Comparison of ENCODE assay signal across 8 cellular contexts in genomic region chr3:186361612-186362408, GRCh38. TPM values are rescaled to one million over a fixed set of nuclear protein-coding genes. Genes with fewer than 3 reads are reported as not detected.
DNase-seq lines count a peak whose midpoint lies in the region; ATAC-seq and TF ChIP-seq lines count a peak whose summit lies in the region.

TSS of gene DGKG (minus strand) at chr3:186362234. CDS start at chr3:186320459, 41,775 bp downstream.

- H3K36me3 Mint-ChIP-seq in T-cell (no peaks in the 10 kb centered on the region), mesothelial cell of epicardium (no peaks in the 10 kb centered on the region)

- CTCF ChIA-PET in T-cell (lab: Charles Lee), result no interaction called here

- H3K4me1 Mint-ChIP-seq in T-cell, result peaks cover 6 to 13% (median 10%) of the 10 kb centered on the region in 3 donors
- peaks cover 7% of the 10 kb centered on the region for H3K4me1 Mint-ChIP-seq in mesothelial cell of epicardium

- DNase-seq in D341Med (ENCODE audit: low spot score) (peak; percentile 49), HT1080 (ENCODE audit: low read depth) (peak; percentile 39), T-cell (peak in 8 of 34 experiments; percentile 1 to 42 (median 6)), mesothelial cell of epicardium (ENCODE audit: low spot score in 2 of 2, unreplicated experiment in 2 of 2) (no peak), substantia nigra (lab: John Stamatoyannopoulos, UW) (peak in 45 of 49 donors; percentile 5 to 87 (median 57))
- no peak for DNase-seq in effector memory CD4-positive, alpha-beta T cell

- H3K27ac ChIP-seq in effector memory CD4-positive, alpha-beta T cell (ENCODE audit: insufficient read depth, low read length, poor library complexity, severe bottlenecking), result no peak within 1 kb of the TSS
- H3K27ac ChIP-seq in substantia nigra (ENCODE audit: low read depth, low read length, poor library complexity, severe bottlenecking), result peak within 1 kb of the TSS; percentile 49

- H3K9me3 ChIP-seq in effector memory CD4-positive, alpha-beta T cell (ENCODE audit: control insufficient read depth, low read length), result no peaks in the 10 kb centered on the region

- no peak within 1 kb of the TSS for H3K27ac Mint-ChIP-seq in T-cell
- no peak within 1 kb of the TSS for H3K27ac Mint-ChIP-seq in mesothelial cell of epicardium

- H3K27me3 Mint-ChIP-seq in T-cell, result peaks cover 48 to 49% of the 10 kb centered on the region in 2 donors
- H3K27me3 Mint-ChIP-seq in mesothelial cell of epicardium (ENCODE audit: low read depth), result peaks cover 98% of the 10 kb centered on the region

- H3K4me3 ChIP-seq in effector memory CD4-positive, alpha-beta T cell (ENCODE audit: insufficient read depth, low read depth, low read length, poor library complexity, severe bottlenecking), result peak within 1 kb of the TSS; percentile 22

- H3K4me1 ChIP-seq in effector memory CD4-positive, alpha-beta T cell (ENCODE audit: control insufficient read depth, insufficient read depth, low read length, poor library complexity, severe bottlenecking), result peaks cover 6% of the 10 kb centered on the region

- peak; percentile 75 for ATAC-seq in GM19395 (IDR thresholded peaks at IDR 0.05; ENCODE audit: unreplicated experiment)
- ATAC-seq in T-cell (replicated peaks in 1 of 4), result peak in 2 of 4 experiments; percentile 7 to 35
- ATAC-seq in HG03457 (IDR thresholded peaks at IDR 0.05; ENCODE audit: unreplicated experiment), result no peak

- POLR2A ChIA-PET in T-cell (lab: Charles Lee), result no interaction called here

- H3K4me3 Mint-ChIP-seq in T-cell (peak within 1 kb of the TSS in 2 of 3 donors; percentile 23 to 62), mesothelial cell of epicardium (peak within 1 kb of the TSS; percentile 35)

- peaks cover 11% of the 10 kb centered on the region for H3K27me3 ChIP-seq in effector memory CD4-positive, alpha-beta T cell (replicated peaks; ENCODE audit: control insufficient read depth, insufficient read depth, low read length, poor library complexity, severe bottlenecking)

- H3K9me3 Mint-ChIP-seq in T-cell (no peaks in the 10 kb centered on the region), mesothelial cell of epicardium (no peaks in the 10 kb centered on the region)

- TF ChIP-seq CTCF in mesothelial cell of epicardium (IDR thresholded peaks at IDR 0.05; ENCODE audit: unreplicated experiment), result no peak

- no peaks in the 10 kb centered on the region for H3K36me3 ChIP-seq in effector memory CD4-positive, alpha-beta T cell (ENCODE audit: control insufficient read depth, insufficient read depth, low read length)

RNA-seq across cellular contexts. Expression of gene DGKG, which starts in this region (rescaled TPM):
- total RNA-seq in HT1080 (2014; rRNA removed; shearing (Covaris generic)), result 20.3 and 22.0 TPM in 2 replicates
- polyA plus RNA-seq in HT1080 (2015; cell fraction: cytosol; rRNA removed), result 11.1 and 14.2 TPM in 2 replicates
- 8.0 and 10.8 TPM in 2 replicates for polyA plus RNA-seq in HT1080 (2015; cell fraction: nucleus; rRNA removed)
- under 1 TPM in 2 of 5 donors, not detected in 3; 0.03 to 0.10 TPM for total RNA-seq in T-cell
- 0.04 to 0.38 TPM (median 0.16 TPM) in 3 replicates for total RNA-seq in mesothelial cell of epicardium

Comparison
In these comparisons a context has a peak if more than half of its experiments do, and no peak if none do; other contexts are left out.
1. RNA of gene DGKG (total RNA-seq): 20.3 to 22.0 TPM in HT1080; 0.04 to 0.38 TPM in mesothelial cell of epicardium and 0.03 to 0.10 TPM in T-cell; every median in the first group is over 10 times any median in the second.
2. DNase-seq: peak in D341Med (single experiment), HT1080 (single experiment) and substantia nigra (45 of 49); none in effector memory CD4-positive, alpha-beta T cell (0 of 3) and mesothelial cell of epicardium (0 of 2).